In genomic region chr4:58600290-58600689, GRCh38 we compare ENCODE assay signal across 24 cellular contexts.
"Had no signal": no experiment of that assay in that cellular context is flagged by ENCODE, and none has a peak within 500 bp of the region (broad histone marks: within the 10 kb centered on the region; RNA-seq: fewer than 3 reads in every experiment).

No MANE protein-coding gene starts in this region.

- H3K4me3 Mint-ChIP-seq: activated CD4-positive, alpha-beta T cell treated with anti-CD3 and anti-CD28 coated beads for 36 hours; activated CD8-positive, alpha-beta T cell treated with anti-CD3 and anti-CD28 coated beads for 36 hours; activated naive CD4-positive, alpha-beta T cell treated with anti-CD3 and anti-CD28 coated beads, Interleukin-2, amount 50 U/mL, for 24 hours had no signal

- H3K27ac ChIP-seq: breast epithelium, Peyer's patch, RWPE1, SJCRH30, VCaP had no signal

- H3K4me1 ChIP-seq: breast epithelium, Peyer's patch, SJCRH30 had no signal

- H3K36me3 Mint-ChIP-seq: activated naive CD4-positive, alpha-beta T cell treated with anti-CD3 and anti-CD28 coated beads, Interleukin-2, amount 50 U/mL, for 24 hours had no signal

- H3K27me3 ChIP-seq: breast epithelium, MG63, Peyer's patch, SJCRH30 had no signal

- H3K9ac ChIP-seq: SK-N-SH had no signal

- DNase-seq: activated CD4-positive, alpha-beta T cell treated with anti-CD3 and anti-CD28 coated beads for 36 hours; activated CD8-positive, alpha-beta memory T cell treated with anti-CD3 and anti-CD28 coated beads, Interleukin-2, amount 50 U/mL, for 48 hours; activated CD8-positive, alpha-beta T cell treated with anti-CD3 and anti-CD28 coated beads for 36 hours; activated effector memory CD4-positive, alpha-beta T cell treated with Interleukin-2 at 50 U/mL for 16 hours; activated naive CD4-positive, alpha-beta T cell; activated T-cell treated with anti-CD3 and anti-CD28 coated beads, Interleukin-2, amount 50 U/mL, for 1 hour; aorta; caudate nucleus; MG63; NCI-H1105; NCI-H1436; NCI-H1694 treated with DMSO at 0.1 percent for 48 hours; NCI-H2081; NCI-H446; NCI-H524; Peyer's patch; Right ventricle myocardium superior; SK-N-SH; T-helper 1 cell had no signal

- H3K9me3 ChIP-seq: breast epithelium, MG63, Peyer's patch, SJCRH30, SK-N-SH had no signal

- ATAC-seq: activated CD4-positive, alpha-beta T cell treated with anti-CD3 and anti-CD28 coated beads for 36 hours; activated CD8-positive, alpha-beta T cell treated with anti-CD3 and anti-CD28 coated beads for 36 hours had no signal

- H3K27ac Mint-ChIP-seq: activated CD4-positive, alpha-beta T cell treated with anti-CD3 and anti-CD28 coated beads for 36 hours; activated CD8-positive, alpha-beta T cell treated with anti-CD3 and anti-CD28 coated beads for 36 hours; activated naive CD4-positive, alpha-beta T cell treated with anti-CD3 and anti-CD28 coated beads, Interleukin-2, amount 50 U/mL, for 24 hours had no signal

- H3K4me1 Mint-ChIP-seq: activated CD4-positive, alpha-beta T cell treated with anti-CD3 and anti-CD28 coated beads for 36 hours; activated naive CD4-positive, alpha-beta T cell treated with anti-CD3 and anti-CD28 coated beads, Interleukin-2, amount 50 U/mL, for 24 hours had no signal

- H3K27me3 Mint-ChIP-seq: activated CD4-positive, alpha-beta T cell treated with anti-CD3 and anti-CD28 coated beads for 36 hours; activated CD8-positive, alpha-beta T cell treated with anti-CD3 and anti-CD28 coated beads for 36 hours; activated naive CD4-positive, alpha-beta T cell treated with anti-CD3 and anti-CD28 coated beads, Interleukin-2, amount 50 U/mL, for 24 hours had no signal

- H3K4me3 ChIP-seq: breast epithelium, MG63, Peyer's patch, SJCRH30 had no signal

- H3K36me3 ChIP-seq: breast epithelium, MG63, Peyer's patch, SJCRH30 had no signal

- H3K4me2 ChIP-seq: SK-N-SH had no signal
